In genomic region chr7:32942783-32943653, GRCh38 we compare ENCODE assay signal across 8 cellular contexts. TPM values are rescaled to one million over a fixed set of nuclear protein-coding genes. Genes with fewer than 3 reads are reported as not detected.
DNase-seq lines count a peak whose midpoint lies in the region; ATAC-seq and TF ChIP-seq lines count a peak whose summit lies in the region.

No MANE protein-coding gene starts in this region.

- peaks cover 3% of the 10 kb centered on the region for H3K27me3 Mint-ChIP-seq in activated T-helper 17 cell treated with anti-CD3 and anti-CD28 coated beads, Interleukin-2, amount 50 U/mL, for 72 hours
- H3K27me3 Mint-ChIP-seq in natural killer cell (ENCODE audit: low read depth in 2 of 2) = peaks cover under 1 to 12% of the 10 kb centered on the region in 2 donors

- intact Hi-C loops in natural killer cell (cut with micrococcal nuclease) = loop anchor here (1.0 to 5.0 kb wide), 3 partner anchors 51 to 143 kb away; partner anchors contain the start of gene KBTBD2

- H3K27me3 ChIP-seq in HUES48 (ENCODE audit: control insufficient read depth, insufficient read depth, low read length) = peaks cover 95% of the 10 kb centered on the region
- H3K27me3 ChIP-seq in Peyer's patch = no peaks in the 10 kb centered on the region

- H3K27ac ChIP-seq in HUES48 (ENCODE audit: low read depth, low read length) = no peak overlapping the region
- H3K27ac ChIP-seq in Peyer's patch = peak overlapping the region; percentile 82 to 95 (median 92)

- H3K4me3 ChIP-seq in HUES48 (ENCODE audit: low read depth, low read length) (peak overlapping the region; percentile 55), Peyer's patch (peak overlapping the region; percentile 63 to 96 (median 74))

- TF ChIP-seq CTCF in Peyer's patch (IDR thresholded peaks at IDR 0.05) (peak; percentile 29 to 85 (median 74)), natural killer cell (IDR thresholded peaks at IDR 0.05) (peak; percentile 61)

- peaks cover 17% of the 10 kb centered on the region for H3K4me1 Mint-ChIP-seq in activated T-helper 17 cell treated with anti-CD3 and anti-CD28 coated beads, Interleukin-2, amount 50 U/mL, for 72 hours
- peaks cover 11 to 16% of the 10 kb centered on the region in 2 donors for H3K4me1 Mint-ChIP-seq in natural killer cell

- H3K27ac Mint-ChIP-seq in activated T-helper 17 cell treated with anti-CD3 and anti-CD28 coated beads, Interleukin-2, amount 50 U/mL, for 72 hours = no peak overlapping the region
- H3K27ac Mint-ChIP-seq in natural killer cell = peak overlapping the region in 1 of 2 donors; percentile 78

- H3K36me3 ChIP-seq in HUES48 (ENCODE audit: control insufficient read depth, insufficient read depth, low read length) (no peaks in the 10 kb centered on the region), Peyer's patch (no peaks in the 10 kb centered on the region)

- peaks cover 3% of the 10 kb centered on the region for H3K9me3 Mint-ChIP-seq in activated T-helper 17 cell treated with anti-CD3 and anti-CD28 coated beads, Interleukin-2, amount 50 U/mL, for 72 hours
- peaks cover 0 to under 1% of the 10 kb centered on the region in 2 donors for H3K9me3 Mint-ChIP-seq in natural killer cell

- peak overlapping the region; percentile 92 for H3K4me3 Mint-ChIP-seq in activated T-helper 17 cell treated with anti-CD3 and anti-CD28 coated beads, Interleukin-2, amount 50 U/mL, for 72 hours
- peak overlapping the region; percentile 97 for H3K4me3 Mint-ChIP-seq in natural killer cell

- ATAC-seq in GM21515 (IDR thresholded peaks at IDR 0.05; ENCODE audit: unreplicated experiment) = peak; percentile 85
- peak; percentile 94 for ATAC-seq in activated T-helper 17 cell treated with anti-CD3 and anti-CD28 coated beads, Interleukin-2, amount 50 U/mL, for 72 hours (replicated peaks)
- peak; percentile 90 to 92 (median 92) for ATAC-seq in natural killer cell
- ATAC-seq in stimulated activated naive CD8-positive, alpha-beta T cell treated with anti-CD3 and anti-CD28 coated beads, Interleukin-15, Interleukin-2, amounts not matched to agents 100 U/mL and 50 U/mL, for 24 hours = peak; percentile 96

- H3K9me3 ChIP-seq in HUES48 (ENCODE audit: control insufficient read depth, insufficient read depth, low read length) = peaks cover 10% of the 10 kb centered on the region; the same call in 1 of the 2 replicates
- peaks cover 0 to under 1% (median 0%) of the 10 kb centered on the region in 4 donors for H3K9me3 ChIP-seq in Peyer's patch

- DNase-seq in DMS153 treated with DMSO at 0.1 percent for 48 hours (lab: John Stamatoyannopoulos, UW; ENCODE audit: unreplicated experiment) (peak; percentile 91), Peyer's patch (peak; percentile 70 to 88 (median 88)), fibroblast of peridontal ligament (ENCODE audit: extremely low read depth) (peak; percentile 63), natural killer cell (peak; percentile 61)
- peak; percentile 82 for DNase-seq in stimulated activated naive CD8-positive, alpha-beta T cell treated with anti-CD3 and anti-CD28 coated beads, Interleukin-15, Interleukin-2, amounts not matched to agents 100 U/mL and 50 U/mL, for 24 hours

- peaks cover 5% of the 10 kb centered on the region for H3K36me3 Mint-ChIP-seq in activated T-helper 17 cell treated with anti-CD3 and anti-CD28 coated beads, Interleukin-2, amount 50 U/mL, for 72 hours (ENCODE audit: low read depth)
- H3K36me3 Mint-ChIP-seq in natural killer cell = no peaks in the 10 kb centered on the region

- no peak overlapping the region for H3K9ac ChIP-seq in HUES48 (ENCODE audit: low read depth, low read length)

- H3K4me1 ChIP-seq in HUES48 (ENCODE audit: control insufficient read depth, insufficient read depth, low read length) = peaks cover 14% of the 10 kb centered on the region
- peaks cover 0 to 11% (median 0%) of the 10 kb centered on the region in 4 donors for H3K4me1 ChIP-seq in Peyer's patch

- TF ChIP-seq POLR2A in Peyer's patch (IDR thresholded peaks at IDR 0.05) = peak in 1 of 2 donors; percentile 49

RNA-seq across cellular contexts. Expression of gene FKBP9, which starts 14.2 kb away (rescaled TPM):
- 100 to 1,000 TPM in 3 of 4 donors, 10 to 100 TPM in 1; 93.2 to 145 (median 113) TPM for total RNA-seq in Peyer's patch
- 1 to 10 TPM in 1 of 2 donors, under 1 TPM in 1; 0.65 to 1.7 TPM for total RNA-seq in activated T-helper 17 cell treated with anti-CD3 and anti-CD28 coated beads, Interleukin-2, amount 50 U/mL, for 72 hours
- total RNA-seq in natural killer cell = 1 to 10 TPM in 1 of 3 donors, not detected in 2; 2.3 TPM

RNA-seq across cellular contexts. Expression of gene KBTBD2, which starts 51.5 kb away (rescaled TPM):
- 10 to 100 TPM; 22.2 to 43.7 (median 28.4) TPM for total RNA-seq in Peyer's patch
- 10 to 100 TPM; 33.6 to 50.8 TPM for total RNA-seq in activated T-helper 17 cell treated with anti-CD3 and anti-CD28 coated beads, Interleukin-2, amount 50 U/mL, for 72 hours
- 100 to 1,000 TPM; 124 to 161 (median 150) TPM for total RNA-seq in natural killer cell

Comparison
In these comparisons a context has a peak if more than half of its experiments do, and no peak if none do; other contexts are left out.
1. RNA of gene FKBP9, which starts 14.2 kb away (total RNA-seq): 93.2 to 145 TPM in Peyer's patch; 0.65 to 1.7 TPM in activated T-helper 17 cell treated with anti-CD3 and anti-CD28 coated beads, Interleukin-2, amount 50 U/mL, for 72 hours and 2.3 TPM in natural killer cell; every median in the first group is over 10 times any median in the second.
2. Peak in every context shown above with its lines, with median percentiles within 50 percentile points of each other: DNase-seq and ATAC-seq.